ENCODE assay signal across 8 cellular contexts in the genomic region with DNA sequence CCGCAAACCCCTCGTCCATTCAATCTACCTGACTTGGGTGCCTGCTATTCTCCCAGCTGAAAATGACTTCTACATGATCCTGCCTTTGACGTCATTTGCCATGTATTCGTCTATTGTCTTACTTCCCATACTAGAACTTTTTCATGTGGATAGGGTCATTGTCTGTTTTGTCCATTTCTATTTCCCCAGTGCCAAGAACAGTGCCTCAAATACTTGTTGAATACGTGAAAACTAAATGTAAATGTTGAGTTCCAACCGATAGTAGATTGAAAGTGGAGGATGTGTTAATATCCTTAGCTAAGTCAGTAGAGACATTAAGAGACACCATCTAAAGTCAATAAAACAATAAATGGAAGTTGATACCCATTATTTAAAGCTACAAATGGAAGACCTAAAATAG. TPM values are rescaled to one million over a fixed set of nuclear protein-coding genes. Genes with fewer than 3 reads are reported as not detected.
DNase-seq lines count a peak whose midpoint lies in the region; ATAC-seq and TF ChIP-seq lines count a peak whose summit lies in the region.

No MANE protein-coding gene starts in this region.

- peaks cover 37% of the 10 kb centered on the region for H3K4me1 Mint-ChIP-seq in activated CD4-positive, alpha-beta T cell treated with anti-CD3 and anti-CD28 coated beads, Interleukin-2, amount 10 ng/mL, durations not matched to agents 7 days and 5 days
- H3K4me1 Mint-ChIP-seq in activated CD8-positive, alpha-beta T cell treated with anti-CD3 and anti-CD28 coated beads, Interleukin-2, amount 10 ng/mL, durations not matched to agents 7 days and 5 days (ENCODE audit: low read depth) = peaks cover 39% of the 10 kb centered on the region

- no peak for TF ChIP-seq CTCF in kidney epithelial cell (IDR thresholded peaks at IDR 0.05; ENCODE audit: insufficient read depth, low read length, poor library complexity, severe bottlenecking)
- no peak for TF ChIP-seq CTCF in tibial artery (IDR thresholded peaks at IDR 0.05)

- POLR2A ChIA-PET in activated CD4-positive, alpha-beta T cell treated with anti-CD3 and anti-CD28 coated beads, Interleukin-2, amount 10 ng/mL, durations not matched to agents 7 days and 5 days (lab: Charles Lee) = no interaction called here
- POLR2A ChIA-PET in activated CD8-positive, alpha-beta T cell treated with anti-CD3 and anti-CD28 coated beads, Interleukin-2, amount 10 ng/mL, durations not matched to agents 7 days and 5 days (lab: Charles Lee) = interaction anchor here (1.1 kb wide), 1 partner anchor 15 kb away, joined by 3 read pairs; no protein-coding TSS in a partner anchor

- no peaks in the 10 kb centered on the region for H3K27me3 Mint-ChIP-seq in activated CD4-positive, alpha-beta T cell treated with anti-CD3 and anti-CD28 coated beads, Interleukin-2, amount 10 ng/mL, durations not matched to agents 7 days and 5 days
- H3K27me3 Mint-ChIP-seq in activated CD8-positive, alpha-beta T cell treated with anti-CD3 and anti-CD28 coated beads, Interleukin-2, amount 10 ng/mL, durations not matched to agents 7 days and 5 days (ENCODE audit: low read depth) = no peaks in the 10 kb centered on the region

- H3K4me3 ChIP-seq in kidney epithelial cell (ENCODE audit: low read depth, low read length) (peak overlapping the region; percentile 70), tibial artery (peak overlapping the region; percentile 62 to 79)

- H3K27me3 ChIP-seq in kidney epithelial cell (ENCODE audit: control insufficient read depth, insufficient read depth, low read length) (no peaks in the 10 kb centered on the region), tibial artery (no peaks in the 10 kb centered on the region)

- H3K9me3 Mint-ChIP-seq in activated CD4-positive, alpha-beta T cell treated with anti-CD3 and anti-CD28 coated beads, Interleukin-2, amount 10 ng/mL, durations not matched to agents 7 days and 5 days = no peaks in the 10 kb centered on the region
- H3K9me3 Mint-ChIP-seq in activated CD8-positive, alpha-beta T cell treated with anti-CD3 and anti-CD28 coated beads, Interleukin-2, amount 10 ng/mL, durations not matched to agents 7 days and 5 days (ENCODE audit: insufficient read depth) = no peaks in the 10 kb centered on the region

- CTCF ChIA-PET in activated CD4-positive, alpha-beta T cell treated with anti-CD3 and anti-CD28 coated beads, Interleukin-2, amount 10 ng/mL, durations not matched to agents 7 days and 5 days (lab: Charles Lee) = interaction anchor here (0.8 to 0.9 kb wide), 2 partner anchors 12 to 15 kb away, joined by 3 read pairs; no protein-coding TSS in a partner anchor
- CTCF ChIA-PET in activated CD8-positive, alpha-beta T cell treated with anti-CD3 and anti-CD28 coated beads, Interleukin-2, amount 10 ng/mL, durations not matched to agents 7 days and 5 days (lab: Charles Lee) = interaction anchor here (1.0 to 3.2 kb wide), 3 partner anchors 20 to 420 kb away, joined by 3 to 14 read pairs (median 4); no protein-coding TSS in a partner anchor

- H3K36me3 ChIP-seq in kidney epithelial cell (ENCODE audit: control insufficient read depth, insufficient read depth, low read length) = no peaks in the 10 kb centered on the region
- peaks cover 8 to 24% (median 20%) of the 10 kb centered on the region in 3 donors for H3K36me3 ChIP-seq in tibial artery

- H3K36me3 Mint-ChIP-seq in activated CD4-positive, alpha-beta T cell treated with anti-CD3 and anti-CD28 coated beads, Interleukin-2, amount 10 ng/mL, durations not matched to agents 7 days and 5 days (ENCODE audit: low read depth) = peaks cover 13% of the 10 kb centered on the region
- H3K36me3 Mint-ChIP-seq in activated CD8-positive, alpha-beta T cell treated with anti-CD3 and anti-CD28 coated beads, Interleukin-2, amount 10 ng/mL, durations not matched to agents 7 days and 5 days (ENCODE audit: low read depth) = peaks cover 14% of the 10 kb centered on the region

- H3K9me3 ChIP-seq in tibial artery = no peaks in the 10 kb centered on the region

- no peak for ATAC-seq in activated CD8-positive, alpha-beta T cell treated with anti-CD3 and anti-CD28 coated beads, Interleukin-2, amount 10 ng/mL, durations not matched to agents 7 days and 5 days
- no peak for ATAC-seq in HG03521 (IDR thresholded peaks at IDR 0.05; ENCODE audit: unreplicated experiment)
- ATAC-seq in GM19351 (IDR thresholded peaks at IDR 0.05; ENCODE audit: unreplicated experiment) = no peak

- peaks cover 0 to 17% (median 9%) of the 10 kb centered on the region in 4 donors for H3K4me1 ChIP-seq in tibial artery

- peak overlapping the region; percentile 91 for H3K4me3 Mint-ChIP-seq in activated CD4-positive, alpha-beta T cell treated with anti-CD3 and anti-CD28 coated beads, Interleukin-2, amount 10 ng/mL, durations not matched to agents 7 days and 5 days
- H3K4me3 Mint-ChIP-seq in activated CD8-positive, alpha-beta T cell treated with anti-CD3 and anti-CD28 coated beads, Interleukin-2, amount 10 ng/mL, durations not matched to agents 7 days and 5 days = peak overlapping the region; percentile 92

- intact Hi-C loops in tibial artery (cut with DNase I; ENCODE audit: low total_unique reads) = no loop called here

- H3K27ac ChIP-seq in tibial artery = peak overlapping the region; percentile 84 to 89

- no peak for DNase-seq in activated CD4-positive, alpha-beta T cell treated with anti-CD3 and anti-CD28 coated beads, Interleukin-2, amount 10 ng/mL, durations not matched to agents 7 days and 5 days
- DNase-seq in activated CD4-positive, alpha-beta T cell treated with anti-CD3 and anti-CD28 coated beads, Interleukin-2, amount 50 U/mL, for 48 hours = no peak
- no peak for DNase-seq in activated CD8-positive, alpha-beta T cell treated with anti-CD3 and anti-CD28 coated beads, Interleukin-2, amount 10 ng/mL, durations not matched to agents 7 days and 5 days
- DNase-seq in kidney epithelial cell (ENCODE audit: low read depth) = peak; percentile 7
- DNase-seq in tibial artery = no peak
- DNase-seq in anterior cingulate cortex (lab: John Stamatoyannopoulos, UW) = no peak

- H3K27ac Mint-ChIP-seq in activated CD4-positive, alpha-beta T cell treated with anti-CD3 and anti-CD28 coated beads, Interleukin-2, amount 10 ng/mL, durations not matched to agents 7 days and 5 days = peak overlapping the region; percentile 95
- H3K27ac Mint-ChIP-seq in activated CD8-positive, alpha-beta T cell treated with anti-CD3 and anti-CD28 coated beads, Interleukin-2, amount 10 ng/mL, durations not matched to agents 7 days and 5 days = peak overlapping the region; percentile 91

RNA-seq across cellular contexts. Expression of a gene that starts 0.9 kb away (rescaled TPM):
- 10 to 100 TPM; 13.4 to 15.4 TPM for total RNA-seq in activated CD4-positive, alpha-beta T cell treated with anti-CD3 and anti-CD28 coated beads, Interleukin-2, amount 10 ng/mL, durations not matched to agents 7 days and 5 days
- total RNA-seq in activated CD8-positive, alpha-beta T cell treated with anti-CD3 and anti-CD28 coated beads, Interleukin-2, amount 10 ng/mL, durations not matched to agents 7 days and 5 days = 10 to 100 TPM; 10.8 to 12.3 TPM
- 21.9 and 25.3 TPM in 2 replicates for total RNA-seq in kidney epithelial cell

RNA-seq across cellular contexts. Expression of a gene that starts 13.3 kb away (rescaled TPM):
- total RNA-seq in activated CD4-positive, alpha-beta T cell treated with anti-CD3 and anti-CD28 coated beads, Interleukin-2, amount 10 ng/mL, durations not matched to agents 7 days and 5 days = not detected
- total RNA-seq in activated CD8-positive, alpha-beta T cell treated with anti-CD3 and anti-CD28 coated beads, Interleukin-2, amount 10 ng/mL, durations not matched to agents 7 days and 5 days = not detected
- total RNA-seq in kidney epithelial cell = not detected in 2 replicates

RNA-seq across cellular contexts. Expression of a gene that starts 25.6 kb away (rescaled TPM):
- not detected for total RNA-seq in activated CD4-positive, alpha-beta T cell treated with anti-CD3 and anti-CD28 coated beads, Interleukin-2, amount 10 ng/mL, durations not matched to agents 7 days and 5 days
- not detected for total RNA-seq in activated CD8-positive, alpha-beta T cell treated with anti-CD3 and anti-CD28 coated beads, Interleukin-2, amount 10 ng/mL, durations not matched to agents 7 days and 5 days
- total RNA-seq in kidney epithelial cell = not detected in 2 replicates

RNA-seq across cellular contexts. Expression of a gene that starts 30.2 kb away (rescaled TPM):
- not detected for total RNA-seq in activated CD4-positive, alpha-beta T cell treated with anti-CD3 and anti-CD28 coated beads, Interleukin-2, amount 10 ng/mL, durations not matched to agents 7 days and 5 days
- total RNA-seq in activated CD8-positive, alpha-beta T cell treated with anti-CD3 and anti-CD28 coated beads, Interleukin-2, amount 10 ng/mL, durations not matched to agents 7 days and 5 days = not detected
- not detected in 2 replicates for total RNA-seq in kidney epithelial cell

RNA-seq across cellular contexts. Expression of a gene that starts 36.7 kb away (rescaled TPM):
- not detected for total RNA-seq in activated CD4-positive, alpha-beta T cell treated with anti-CD3 and anti-CD28 coated beads, Interleukin-2, amount 10 ng/mL, durations not matched to agents 7 days and 5 days
- not detected for total RNA-seq in activated CD8-positive, alpha-beta T cell treated with anti-CD3 and anti-CD28 coated beads, Interleukin-2, amount 10 ng/mL, durations not matched to agents 7 days and 5 days
- total RNA-seq in kidney epithelial cell = not detected in 2 replicates
